Comparison of ENCODE assay signal across 9 cellular contexts in the genomic region with DNA sequence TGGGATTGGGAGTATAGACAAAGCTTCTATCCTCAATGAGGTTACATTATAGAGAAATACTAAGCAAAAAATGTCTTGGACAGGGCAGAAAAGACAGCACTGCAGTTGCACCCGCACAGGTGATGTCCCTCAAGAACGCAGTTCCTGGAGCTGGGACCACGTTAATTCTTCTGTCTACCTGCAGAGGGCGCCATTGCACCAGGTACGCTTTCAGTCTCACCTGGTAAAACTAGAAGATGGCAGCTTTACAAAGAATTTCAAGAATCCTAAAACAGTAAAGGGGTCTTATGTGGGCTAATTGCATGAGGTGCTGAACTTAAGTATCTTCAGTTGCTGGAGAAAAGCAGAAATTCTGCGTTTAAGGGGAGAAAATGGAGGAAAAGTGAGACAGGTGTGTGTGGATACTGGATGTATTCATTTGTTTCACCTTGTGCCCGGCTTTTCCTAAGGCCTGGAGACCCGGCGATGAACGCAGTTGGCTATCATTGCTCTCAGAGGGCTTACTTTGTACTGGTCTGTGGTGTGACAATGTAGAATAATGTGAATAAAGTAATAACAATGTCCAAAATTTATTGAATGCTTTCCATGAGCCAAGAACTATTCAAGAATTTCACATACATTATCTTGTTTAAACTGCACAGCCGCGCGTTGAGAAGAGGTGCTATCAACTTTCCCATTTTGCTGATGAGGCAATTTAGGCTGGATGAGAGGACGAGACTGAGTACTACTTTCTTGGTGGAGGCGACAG.
DNase-seq lines count a peak whose midpoint lies in the region; ATAC-seq, FAIRE-seq and TF ChIP-seq lines count a peak whose summit lies in the region.
"Had no signal": no experiment of that assay in that cellular context is flagged by ENCODE, and none has a peak within 500 bp of the region (broad histone marks: within the 10 kb centered on the region; RNA-seq: fewer than 3 reads in every experiment).

No MANE protein-coding gene starts in this region.

- ATAC-seq in GM18907 (IDR thresholded peaks at IDR 0.05; ENCODE audit: unreplicated experiment) (peak; percentile 73), HG03571 (IDR thresholded peaks at IDR 0.05; ENCODE audit: unreplicated experiment) (peak; percentile 80)
- ATAC-seq in stimulated activated naive CD8-positive, alpha-beta T cell treated with anti-CD3 and anti-CD28 coated beads, Interleukin-15, Interleukin-2, amounts not matched to agents 100 U/mL and 50 U/mL, for 24 hours: no peak
- ATAC-seq: naive thymus-derived CD4-positive, alpha-beta T cell had no signal

- TF ChIP-seq POLR2A in Peyer's patch (IDR thresholded peaks at IDR 0.05): no peak

- no peak for FAIRE-seq in frontal cortex (lab: Jason Lieb, UNC)

- no peaks in the 10 kb centered on the region for H3K9me3 ChIP-seq in Peyer's patch

- peak overlapping the region in 1 of 4 donors; percentile 31 for H3K4me3 ChIP-seq in Peyer's patch
- H3K4me3 ChIP-seq in fibroblast of the aortic adventitia (ENCODE audit: low read depth, low read length): no peak overlapping the region

- DNase-seq in DMS153 treated with DMSO at 0.1 percent for 48 hours (lab: John Stamatoyannopoulos, UW; ENCODE audit: unreplicated experiment) (peak; percentile 68), Peyer's patch (peak in 2 of 3 donors; percentile 64 to 71), fibroblast of the aortic adventitia (ENCODE audit: low read depth) (no peak), dedifferentiated amniotic fluid mesenchymal stem cell (ENCODE audit: extremely low spot score) (no peak), frontal cortex (ENCODE audit: low spot score in 2 of 2) (no peak)
- DNase-seq in stimulated activated naive CD8-positive, alpha-beta T cell treated with anti-CD3 and anti-CD28 coated beads, Interleukin-15, Interleukin-2, amounts not matched to agents 100 U/mL and 50 U/mL, for 24 hours: peak; percentile 25

- no peaks in the 10 kb centered on the region for H3K27me3 ChIP-seq in Peyer's patch

- no peaks in the 10 kb centered on the region for H3K36me3 ChIP-seq in Peyer's patch

- peak in 4 of 6 experiments; percentile 51 to 87 (median 82) for TF ChIP-seq CTCF in Peyer's patch (IDR thresholded peaks at IDR 0.05)
- peak; percentile 50 for TF ChIP-seq CTCF in fibroblast of the aortic adventitia (IDR thresholded peaks at IDR 0.05; ENCODE audit: insufficient read depth, low read length)

- H3K4me1 ChIP-seq in Peyer's patch: peaks cover 0 to 7% (median 0%) of the 10 kb centered on the region in 4 donors

- H3K27ac ChIP-seq in Peyer's patch: no peak overlapping the region

Comparison
In these comparisons a context has a peak if more than half of its experiments do, and no peak if none do; other contexts are left out.
1. DNase-seq: peak in DMS153 treated with DMSO at 0.1 percent for 48 hours (single experiment), Peyer's patch (2 of 3) and stimulated activated naive CD8-positive, alpha-beta T cell treated with anti-CD3 and anti-CD28 coated beads, Interleukin-15, Interleukin-2, amounts not matched to agents 100 U/mL and 50 U/mL, for 24 hours (single experiment); none in fibroblast of the aortic adventitia (single experiment), dedifferentiated amniotic fluid mesenchymal stem cell (single experiment) and frontal cortex (0 of 2).